ENCODE assay signal across 19 cellular contexts in genomic region chr11:45150943-45151342, GRCh38.
"Had no signal": no experiment of that assay in that cellular context is flagged by ENCODE, and none has a peak within 500 bp of the region (broad histone marks: within the 10 kb centered on the region; RNA-seq: fewer than 3 reads in every experiment).

No MANE protein-coding gene starts in this region.

- H3K27ac Mint-ChIP-seq: activated B cell treated with CpG ODN at 0.5 μM for 24 hours; activated naive CD8-positive, alpha-beta T cell; activated T-cell treated with anti-CD3 and anti-CD28 coated beads, Interleukin-2, amount 50 U/mL, for 72 hours; nephron progenitor cell had no signal

- H3K4me3 Mint-ChIP-seq: activated B cell treated with CpG ODN at 0.5 μM for 24 hours; activated naive CD8-positive, alpha-beta T cell; activated T-cell treated with anti-CD3 and anti-CD28 coated beads, Interleukin-2, amount 50 U/mL, for 72 hours; central memory CD8-positive, alpha-beta T cell; nephron progenitor cell had no signal

- H3K9me3 Mint-ChIP-seq: activated B cell treated with CpG ODN at 0.5 μM for 24 hours; central memory CD8-positive, alpha-beta T cell had no signal

- ATAC-seq: activated T-cell treated with anti-CD3 and anti-CD28 coated beads, Interleukin-2, amount 50 U/mL, for 72 hours; left lung; lower lobe of right lung had no signal

- H3K27me3 Mint-ChIP-seq: activated B cell treated with CpG ODN at 0.5 μM for 24 hours; activated naive CD8-positive, alpha-beta T cell; central memory CD8-positive, alpha-beta T cell had no signal

- DNase-seq: activated B cell treated with CpG ODN at 0.5 μM for 24 hours; activated CD4-positive, alpha-beta T cell treated with anti-CD3 and anti-CD28 coated beads for 4 hours; activated CD4-positive, alpha-beta T cell treated with anti-CD3 and anti-CD28 coated beads, Interleukin-2, amount 50 U/mL, for 4 hours; activated effector memory CD4-positive, alpha-beta T cell treated with Interleukin-2 at 50 U/mL for 16 hours; activated naive CD4-positive, alpha-beta T cell treated with Interleukin-2 at 50 U/mL for 16 hours; activated T-cell treated with anti-CD3 and anti-CD28 coated beads, Interleukin-2, amount 50 U/mL, for 72 hours; anterior cingulate cortex; effector memory CD4-positive, alpha-beta T cell; left lung; lower lobe of right lung; mesendoderm; nephron progenitor cell; nucleus accumbens; stimulated activated CD4-positive, alpha-beta T cell treated with anti-CD3 and anti-CD28 coated beads, Interleukin-2, amount 100 ng/mL, for 48 hours; stimulated activated naive CD4-positive, alpha-beta T cell treated with Interleukin-2 at 50 U/mL for 16 hours; T-helper 2 cell; transverse colon had no signal
